ENCODE assay signal across 12 cellular contexts in the genomic region with DNA sequence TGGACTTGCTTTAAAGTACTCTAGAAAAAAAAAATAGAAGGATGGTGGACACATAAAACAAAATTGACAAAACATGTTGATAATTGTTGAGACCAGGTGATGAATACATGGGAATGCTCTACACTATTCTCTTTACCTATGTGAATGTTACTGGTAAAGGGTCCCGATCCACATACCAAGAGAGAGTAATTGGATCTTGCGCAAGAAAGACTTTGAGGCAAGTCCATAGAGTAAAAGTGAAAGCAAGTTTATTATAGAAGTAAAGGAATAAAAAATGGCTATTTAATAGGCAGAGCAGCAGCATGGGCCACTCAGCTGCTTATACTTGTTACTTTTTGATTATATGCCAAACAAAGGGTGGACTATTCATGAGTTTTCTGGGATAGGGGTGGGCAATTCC. TPM values are rescaled to one million over a fixed set of nuclear protein-coding genes. Genes with fewer than 3 reads are reported as not detected.
"Had no signal": no experiment of that assay in that cellular context is flagged by ENCODE, and none has a peak within 500 bp of the region (broad histone marks: within the 10 kb centered on the region; RNA-seq: fewer than 3 reads in every experiment).

No MANE protein-coding gene starts in this region.

- ATAC-seq: GM23338, HCT116 had no signal

- H3K4me2 ChIP-seq: GM23338 had no signal

- H3K4me1 Mint-ChIP-seq: GM23338, H9 had no signal

- H3K27ac ChIP-seq: GM23248 had no signal

- H3K9ac ChIP-seq: GM23248 had no signal

- H3K9me3 ChIP-seq: HAP-1 had no signal

- H3K4me1 ChIP-seq: HAP-1 had no signal

- H3K4me3 ChIP-seq: GM23248, GM23338, HAP-1 had no signal

- H2AFZ ChIP-seq: GM23248, GM23338 had no signal

- H3K36me3 ChIP-seq: HAP-1 had no signal

- H3K27ac Mint-ChIP-seq: GM23338, H9, HFFc6 had no signal

- FAIRE-seq: H1, H54 had no signal

- H3K4me3 Mint-ChIP-seq: GM23338, H9, HFFc6 had no signal

- DNase-seq: GM23248, GOT3, H7, H9, HCEC 1CT, HFFc6 had no signal

- H3K9me3 Mint-ChIP-seq: GM23338 had no signal

RNA-seq across cellular contexts. Expression of a gene that starts 34.0 kb away (rescaled TPM):
- total RNA-seq: GM23248, GM23338, H1, H4, H7, H9, HFFc6 had no signal
- polyA plus RNA-seq: GM23248, GM23338, H1 had no signal
